Comparison of ENCODE assay signal across 10 cellular contexts in genomic region chr14:64715628-64716412, GRCh38. TPM values are rescaled to one million over a fixed set of nuclear protein-coding genes. Genes with fewer than 3 reads are reported as not detected.
DNase-seq lines count a peak whose midpoint lies in the region; ATAC-seq and TF ChIP-seq lines count a peak whose summit lies in the region.
"Had no signal": no experiment of that assay in that cellular context is flagged by ENCODE, and none has a peak within 500 bp of the region (broad histone marks: within the 10 kb centered on the region; RNA-seq: fewer than 3 reads in every experiment).

No MANE protein-coding gene starts in this region.

- peaks cover 39% of the 10 kb centered on the region for H4K20me1 ChIP-seq in GM23338 (replicated peaks; ENCODE audit: insufficient read depth)

- peak overlapping the region; percentile 95 for H3K27ac Mint-ChIP-seq in GM23338

- no peaks in the 10 kb centered on the region for H3K9me2 ChIP-seq in GM23338 (ENCODE audit: insufficient read depth)

- H3K4me1 Mint-ChIP-seq in GM23338 = peaks cover 71% of the 10 kb centered on the region

- H3K27me3 Mint-ChIP-seq in GM23338 (ENCODE audit: insufficient read depth, low read depth, poor library complexity) = peaks cover 21% of the 10 kb centered on the region

- H3K4me3 ChIP-seq in GM23338 (peak overlapping the region; percentile 50), breast epithelium (peak overlapping the region; percentile 18 to 63 (median 39)), retinal pigment epithelial cell (ENCODE audit: low read length) (peak overlapping the region; percentile 22)

- DNase-seq in GM23338 (ENCODE audit: low spot score) = peak; percentile 85
- peak in 1 of 2 donors; percentile 57 for DNase-seq in breast epithelium (ENCODE audit: low spot score in 2 of 2)
- DNase-seq in inferior parietal cortex (ENCODE audit: extremely low spot score) = peak; percentile 59
- no peak for DNase-seq in retinal pigment epithelial cell (ENCODE audit: low read depth)
- DNase-seq in GDM1 (lab: John Stamatoyannopoulos, UW) = no peak
- DNase-seq in NCI-H1105 treated with DMSO at 0.1 percent for 48 hours (lab: John Stamatoyannopoulos, UW) = no peak
- DNase-seq: activated CD4-positive, alpha-beta T cell treated with anti-CD3 and anti-CD28 coated beads, Interleukin-2, amount 50 U/mL, for 4 hours; NCI-H1930 had no signal

- ATAC-seq in GM23338 (peak; percentile 76), GM21423 (IDR thresholded peaks at IDR 0.05; ENCODE audit: unreplicated experiment) (no peak), HG03095 (IDR thresholded peaks at IDR 0.05; ENCODE audit: unreplicated experiment) (no peak)

- H3K4me1 ChIP-seq in GM23338 (ENCODE audit: insufficient read depth) = peaks cover 67% of the 10 kb centered on the region
- peaks cover 6 to 31% of the 10 kb centered on the region in 2 donors for H3K4me1 ChIP-seq in breast epithelium

- TF ChIP-seq POLR2A in breast epithelium (IDR thresholded peaks at IDR 0.05) = no peak

- intact Hi-C loops in breast epithelium (cut with DNase I; ENCODE audit: low total_unique reads) = no loop called here

- H3K4me3 Mint-ChIP-seq in GM23338 = peak overlapping the region; percentile 78

- H3K27me3 ChIP-seq in GM23338 (ENCODE audit: insufficient read depth) = peaks cover 11% of the 10 kb centered on the region; the same call in 1 of the 2 replicates
- no peaks in the 10 kb centered on the region for H3K27me3 ChIP-seq in breast epithelium

- peaks cover 0 to 16% of the 10 kb centered on the region in 2 donors for H3K9me3 ChIP-seq in breast epithelium

- peaks cover 89% of the 10 kb centered on the region for H3K79me2 ChIP-seq in GM23338 (replicated peaks; ENCODE audit: insufficient read depth)

- no peak overlapping the region for H2AFZ ChIP-seq in GM23338

- peaks cover 63% of the 10 kb centered on the region for H3K36me3 Mint-ChIP-seq in GM23338 (ENCODE audit: low read depth)

- H3K9me3 Mint-ChIP-seq in GM23338 = peaks cover 31% of the 10 kb centered on the region

- H3K4me2 ChIP-seq in GM23338 = peak overlapping the region; percentile 76

- H3K27ac ChIP-seq in GM23338 (ENCODE audit: low read depth) = peak overlapping the region; percentile 76
- peak overlapping the region; percentile 89 to 93 for H3K27ac ChIP-seq in breast epithelium

- H3K36me3 ChIP-seq in GM23338 (ENCODE audit: insufficient read depth) = peaks cover 15% of the 10 kb centered on the region
- no peaks in the 10 kb centered on the region for H3K36me3 ChIP-seq in breast epithelium

- TF ChIP-seq CTCF in GM23338 (conservative IDR thresholded peaks at IDR 0.05; ENCODE audit: low read depth in 2 of 2) (no peak), breast epithelium (IDR thresholded peaks at IDR 0.05) (no peak), retinal pigment epithelial cell (conservative IDR thresholded peaks at IDR 0.05; ENCODE audit: low read depth, low read length) (no peak)

- peaks cover 31% of the 10 kb centered on the region for H3F3A ChIP-seq in GM23338 (replicated peaks; ENCODE audit: low read depth)

TF ChIP-seq in GM23338, 12 proteins besides CTCF, POLR2A, EP300 and RAD21:
- TF ChIP-seq NANOG (IDR thresholded peaks at IDR 0.05; ENCODE audit: borderline replicate concordance) = peak; percentile 88
- TF ChIP-seq EZH2 (IDR thresholded peaks at IDR 0.05; ENCODE audit: low read depth, unreplicated experiment) = no peak
- TF ChIP-seq, protein P1, sequence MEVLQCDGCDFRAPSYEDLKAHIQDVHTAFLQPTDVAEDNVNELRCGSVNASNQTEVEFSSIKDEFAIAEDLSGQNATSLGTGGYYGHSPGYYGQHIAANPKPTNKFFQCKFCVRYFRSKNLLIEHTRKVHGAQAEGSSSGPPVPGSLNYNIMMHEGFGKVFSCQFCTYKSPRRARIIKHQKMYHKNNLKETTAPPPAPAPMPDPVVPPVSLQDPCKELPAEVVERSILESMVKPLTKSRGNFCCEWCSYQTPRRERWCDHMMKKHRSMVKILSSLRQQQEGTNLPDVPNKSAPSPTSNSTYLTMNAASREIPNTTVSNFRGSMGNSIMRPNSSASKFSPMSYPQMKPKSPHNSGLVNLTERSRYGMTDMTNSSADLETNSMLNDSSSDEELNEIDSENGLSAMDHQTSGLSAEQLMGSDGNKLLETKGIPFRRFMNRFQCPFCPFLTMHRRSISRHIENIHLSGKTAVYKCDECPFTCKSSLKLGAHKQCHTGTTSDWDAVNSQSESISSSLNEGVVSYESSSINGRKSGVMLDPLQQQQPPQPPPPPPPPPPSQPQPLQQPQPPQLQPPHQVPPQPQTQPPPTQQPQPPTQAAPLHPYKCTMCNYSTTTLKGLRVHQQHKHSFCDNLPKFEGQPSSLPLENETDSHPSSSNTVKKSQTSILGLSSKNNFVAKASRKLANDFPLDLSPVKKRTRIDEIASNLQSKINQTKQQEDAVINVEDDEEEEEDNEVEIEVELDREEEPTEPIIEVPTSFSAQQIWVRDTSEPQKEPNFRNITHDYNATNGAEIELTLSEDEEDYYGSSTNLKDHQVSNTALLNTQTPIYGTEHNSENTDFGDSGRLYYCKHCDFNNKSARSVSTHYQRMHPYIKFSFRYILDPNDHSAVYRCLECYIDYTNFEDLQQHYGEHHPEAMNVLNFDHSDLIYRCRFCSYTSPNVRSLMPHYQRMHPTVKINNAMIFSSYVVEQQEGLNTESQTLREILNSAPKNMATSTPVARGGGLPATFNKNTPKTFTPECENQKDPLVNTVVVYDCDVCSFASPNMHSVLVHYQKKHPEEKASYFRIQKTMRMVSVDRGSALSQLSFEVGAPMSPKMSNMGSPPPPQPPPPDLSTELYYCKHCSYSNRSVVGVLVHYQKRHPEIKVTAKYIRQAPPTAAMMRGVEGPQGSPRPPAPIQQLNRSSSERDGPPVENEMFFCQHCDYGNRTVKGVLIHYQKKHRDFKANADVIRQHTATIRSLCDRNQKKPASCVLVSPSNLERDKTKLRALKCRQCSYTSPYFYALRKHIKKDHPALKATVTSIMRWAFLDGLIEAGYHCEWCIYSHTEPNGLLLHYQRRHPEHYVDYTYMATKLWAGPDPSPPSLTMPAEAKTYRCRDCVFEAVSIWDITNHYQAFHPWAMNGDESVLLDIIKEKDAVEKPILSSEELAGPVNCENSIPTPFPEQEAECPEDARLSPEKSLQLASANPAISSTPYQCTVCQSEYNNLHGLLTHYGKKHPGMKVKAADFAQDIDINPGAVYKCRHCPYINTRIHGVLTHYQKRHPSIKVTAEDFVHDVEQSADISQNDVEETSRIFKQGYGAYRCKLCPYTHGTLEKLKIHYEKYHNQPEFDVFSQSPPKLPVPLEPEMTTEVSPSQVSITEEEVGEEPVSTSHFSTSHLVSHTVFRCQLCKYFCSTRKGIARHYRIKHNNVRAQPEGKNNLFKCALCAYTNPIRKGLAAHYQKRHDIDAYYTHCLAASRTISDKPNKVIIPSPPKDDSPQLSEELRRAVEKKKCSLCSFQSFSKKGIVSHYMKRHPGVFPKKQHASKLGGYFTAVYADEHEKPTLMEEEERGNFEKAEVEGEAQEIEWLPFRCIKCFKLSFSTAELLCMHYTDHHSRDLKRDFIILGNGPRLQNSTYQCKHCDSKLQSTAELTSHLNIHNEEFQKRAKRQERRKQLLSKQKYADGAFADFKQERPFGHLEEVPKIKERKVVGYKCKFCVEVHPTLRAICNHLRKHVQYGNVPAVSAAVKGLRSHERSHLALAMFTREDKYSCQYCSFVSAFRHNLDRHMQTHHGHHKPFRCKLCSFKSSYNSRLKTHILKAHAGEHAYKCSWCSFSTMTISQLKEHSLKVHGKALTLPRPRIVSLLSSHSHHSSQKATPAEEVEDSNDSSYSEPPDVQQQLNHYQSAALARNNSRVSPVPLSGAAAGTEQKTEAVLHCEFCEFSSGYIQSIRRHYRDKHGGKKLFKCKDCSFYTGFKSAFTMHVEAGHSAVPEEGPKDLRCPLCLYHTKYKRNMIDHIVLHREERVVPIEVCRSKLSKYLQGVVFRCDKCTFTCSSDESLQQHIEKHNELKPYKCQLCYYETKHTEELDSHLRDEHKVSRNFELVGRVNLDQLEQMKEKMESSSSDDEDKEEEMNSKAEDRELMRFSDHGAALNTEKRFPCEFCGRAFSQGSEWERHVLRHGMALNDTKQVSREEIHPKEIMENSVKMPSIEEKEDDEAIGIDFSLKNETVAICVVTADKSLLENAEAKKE (CRISPR knock-in tag; IDR thresholded peaks at IDR 0.05) = no peak
- no peak for TF ChIP-seq ZNF331 (CRISPR knock-in tag; IDR thresholded peaks at IDR 0.05; ENCODE audit: low read depth)
- TF ChIP-seq POLR2AphosphoS5 (IDR thresholded peaks at IDR 0.05; ENCODE audit: low read depth) = peak; percentile 69
- TF ChIP-seq ETS1 (IDR thresholded peaks at IDR 0.05) = peak; percentile 44; the same call in 1 of the 2 replicates
- no peak for TF ChIP-seq CREB1 (CRISPR knock-in tag; IDR thresholded peaks at IDR 0.05; ENCODE audit: low read depth)
- TF ChIP-seq JUNB (IDR thresholded peaks at IDR 0.05; ENCODE audit: unreplicated experiment) = no peak
- no peak for TF ChIP-seq STAT1 (IDR thresholded peaks at IDR 0.05; ENCODE audit: unreplicated experiment)
- no peak for TF ChIP-seq ZNF114 (CRISPR knock-in tag; IDR thresholded peaks at IDR 0.05)

RNA-seq across cellular contexts. Expression of gene PLEKHG3, which starts 11.6 kb away (rescaled TPM):
- total RNA-seq in GM23338 (2014; rRNA removed; shearing (Covaris generic)) = 83.1 and 83.9 TPM in 2 replicates
- polyA plus RNA-seq in GM23338 (2016; fragmentation: Nextera tagmentation; extraction: Ambion mirVana) = 23.0 and 30.8 TPM in 2 replicates
- total RNA-seq in breast epithelium = 10 to 100 TPM; 18.7 to 31.5 (median 30.3) TPM

Comparison
In these comparisons a context has a peak if more than half of its experiments do, and no peak if none do; other contexts are left out.
1. DNase-seq: peak in GM23338 (single experiment) and inferior parietal cortex (single experiment); none in retinal pigment epithelial cell (single experiment), GDM1 (single experiment) and NCI-H1105 treated with DMSO at 0.1 percent for 48 hours (single experiment).
2. Peak in every context shown above with its lines, with median percentiles within 50 percentile points of each other: H3K4me3 ChIP-seq.